Comparison of ENCODE assay signal across 1 cellular context in the genomic region with DNA sequence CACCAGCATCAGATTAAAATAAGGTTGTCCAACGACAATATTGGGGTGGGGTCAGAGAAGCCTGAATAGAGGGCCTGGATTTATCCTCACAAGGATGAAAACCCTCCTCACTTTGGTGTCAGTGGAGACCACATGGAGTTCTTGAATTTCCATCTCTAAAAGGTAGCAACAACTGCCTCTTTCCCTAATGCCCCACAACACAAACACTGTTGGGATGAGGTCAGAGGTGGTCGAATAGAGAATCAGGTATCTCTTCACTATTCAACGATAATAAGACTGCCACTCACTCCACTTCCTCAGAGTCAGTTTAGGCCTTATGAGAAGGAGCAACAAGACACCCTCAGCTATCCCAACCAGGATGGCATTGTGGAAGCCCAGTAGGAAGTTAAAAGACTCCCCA.
TF ChIP-seq lines count a peak whose summit lies in the region.

No MANE protein-coding gene starts in this region.

TF ChIP-seq in IMR-90, 13 proteins besides CTCF, POLR2A, EP300 and RAD21 (continued from another document):
- TF ChIP-seq CHD1 (IDR thresholded peaks at IDR 0.05; ENCODE audit: low read depth, low read length) (no peak), CEBPB (IDR thresholded peaks at IDR 0.05; ENCODE audit: low read depth, low read length) (no peak)
